8 cellular contexts compared by ENCODE assay signal in genomic region chr2:157628282-157628531, GRCh38. TPM values are rescaled to one million over a fixed set of nuclear protein-coding genes. Genes with fewer than 3 reads are reported as not detected.
DNase-seq lines count a peak whose midpoint lies in the region; ATAC-seq and TF ChIP-seq lines count a peak whose summit lies in the region.

No MANE protein-coding gene starts in this region.

- H3F3A ChIP-seq in SK-N-SH (replicated peaks; ENCODE audit: insufficient read depth), result peaks cover 5% of the 10 kb centered on the region

- H3K27me3 ChIP-seq in BE2C (peaks cover 13% of the 10 kb centered on the region), SK-N-SH (ENCODE audit: insufficient read depth) (peaks cover 16% of the 10 kb centered on the region), prostate gland (replicated peaks; ENCODE audit: insufficient read depth) (no peaks in the 10 kb centered on the region)

- H3K9me2 ChIP-seq in SK-N-SH, result no peaks in the 10 kb centered on the region

- H3K27ac ChIP-seq in SK-N-SH (ENCODE audit: low read depth in 2 of 2, low read length in 1 of 2), result no peak overlapping the region
- H3K27ac ChIP-seq in prostate gland, result peak overlapping the region; percentile 31 to 51

- H2AFZ ChIP-seq in SK-N-SH (ENCODE audit: low read depth), result no peak overlapping the region

- no peaks in the 10 kb centered on the region for H3K4me1 ChIP-seq in BE2C
- H3K4me1 ChIP-seq in SK-N-SH (ENCODE audit: control insufficient read depth in 1 of 2, insufficient read depth in 2 of 2, low read depth in 1 of 2, low read length in 1 of 2), result peaks cover 0 to 10% of the 10 kb centered on the region in 2 experiments; a peak in 1 of 4 replicates
- no peaks in the 10 kb centered on the region for H3K4me1 ChIP-seq in prostate gland (replicated peaks)

- H3K9ac ChIP-seq in SK-N-SH, result no peak overlapping the region

- H3K9me3 ChIP-seq in BE2C, result no peaks in the 10 kb centered on the region
- H3K9me3 ChIP-seq in SK-N-SH, result no peaks in the 10 kb centered on the region
- H3K9me3 ChIP-seq in prostate gland, result no peaks in the 10 kb centered on the region

- CTCF ChIA-PET in SK-N-SH (lab: Yijun Ruan, JAX), result interaction anchor here (0.6 to 5.4 kb wide), 16 partner anchors 8 to 1126 kb away, joined by 3 to 34 read pairs (median 4); no protein-coding TSS in a partner anchor

- H3K4me2 ChIP-seq in SK-N-SH, result peak overlapping the region; percentile 93

- no peak for DNase-seq in BE2C
- DNase-seq in SK-N-SH, result no peak
- DNase-seq in fibroblast of pulmonary artery (ENCODE audit: low read depth), result no peak
- no peak for DNase-seq in prostate gland (ENCODE audit: low spot score)
- no peak for DNase-seq in cerebellar nuclear complex (lab: John Stamatoyannopoulos, UW)
- no peak for DNase-seq in NCI-H82 treated with DMSO at 0.1 percent for 48 hours (lab: John Stamatoyannopoulos, UW; ENCODE audit: unreplicated experiment)
- no peak for DNase-seq in GM19240 (ENCODE audit: insufficient read length, low spot score)

- POLR2A ChIA-PET in SK-N-SH (lab: Yijun Ruan, JAX), result interaction anchor here (0.7 kb wide), 1 partner anchor 345 kb away, joined by 4 read pairs; no protein-coding TSS in a partner anchor

- no peaks in the 10 kb centered on the region for H4K20me1 ChIP-seq in SK-N-SH (ENCODE audit: insufficient read depth)

- H3K4me3 ChIP-seq in BE2C (ENCODE audit: low read depth, low read length) (peak overlapping the region; percentile 14; the same call in 1 of the 2 replicates), SK-N-SH (ENCODE audit: low read depth in 2 of 2, low read length in 1 of 2) (peak overlapping the region; percentile 58 to 63), fibroblast of pulmonary artery (replicated peaks; ENCODE audit: low read depth, low read length) (peak overlapping the region; percentile 52), prostate gland (peak overlapping the region; percentile 40 to 49)

- TF ChIP-seq RAD21 in SK-N-SH (IDR thresholded peaks at IDR 0.05; ENCODE audit: low read length), result no peak

- no peak for TF ChIP-seq POLR2A in prostate gland (IDR thresholded peaks at IDR 0.05)

- 0% methylated on average over 16 of the region's 16 CpGs for WGBS in SK-N-SH (ENCODE audit: low lambda C conversion rate)
- under 1% methylated on average over 16 of the region's 16 CpGs for WGBS in prostate gland

- no peak for TF ChIP-seq EP300 in SK-N-SH (IDR thresholded peaks at IDR 0.05; ENCODE audit: borderline replicate concordance in 1 of 2, low read depth in 1 of 2, low read length in 1 of 2)

- peak; percentile 11 for ATAC-seq in GM21529 (IDR thresholded peaks at IDR 0.05; ENCODE audit: unreplicated experiment)

- TF ChIP-seq CTCF in BE2C (IDR thresholded peaks at IDR 0.05; ENCODE audit: low read depth, low read length) (no peak), SK-N-SH (IDR thresholded peaks at IDR 0.05) (no peak), fibroblast of pulmonary artery (IDR thresholded peaks at IDR 0.05; ENCODE audit: low read length, missing control alignments) (no peak), prostate gland (IDR thresholded peaks at IDR 0.05) (no peak)

- no peaks in the 10 kb centered on the region for H3K79me2 ChIP-seq in SK-N-SH (ENCODE audit: insufficient read depth)

- intact Hi-C loops in prostate gland (cut with DNase I), result no loop called here

- H3K36me3 ChIP-seq in BE2C (no peaks in the 10 kb centered on the region), SK-N-SH (replicated peaks in 1 of 2; ENCODE audit: control insufficient read depth in 1 of 2, insufficient read depth in 2 of 2, low read length in 1 of 2) (no peaks in the 10 kb centered on the region), prostate gland (no peaks in the 10 kb centered on the region)

TF ChIP-seq in SK-N-SH, 30 proteins besides CTCF, POLR2A, EP300 and RAD21:
- TF ChIP-seq GATA2 (CRISPR knock-in tag; IDR thresholded peaks at IDR 0.05), result no peak
- TF ChIP-seq PBX3 (IDR thresholded peaks at IDR 0.05), result no peak
- no peak for TF ChIP-seq USF1 (IDR thresholded peaks at IDR 0.05; ENCODE audit: borderline replicate concordance, low read depth)
- TF ChIP-seq SMC3 (IDR thresholded peaks at IDR 0.05; ENCODE audit: low read depth, low read length), result no peak
- no peak for TF ChIP-seq MEF2A (IDR thresholded peaks at IDR 0.05; ENCODE audit: borderline replicate concordance, low read depth)
- TF ChIP-seq FOSL2 (IDR thresholded peaks at IDR 0.05; ENCODE audit: borderline replicate concordance, low read depth), result no peak
- TF ChIP-seq NFIC (IDR thresholded peaks at IDR 0.05; ENCODE audit: borderline replicate concordance), result no peak
- TF ChIP-seq USF2 (IDR thresholded peaks at IDR 0.05; ENCODE audit: borderline replicate concordance, low read depth, low read length), result no peak
- no peak for TF ChIP-seq RXRA (IDR thresholded peaks at IDR 0.05; ENCODE audit: borderline replicate concordance, low read depth)
- TF ChIP-seq FOXJ3 (CRISPR knock-in tag; IDR thresholded peaks at IDR 0.05), result no peak
- no peak for TF ChIP-seq TCF12 (IDR thresholded peaks at IDR 0.05)
- no peak for TF ChIP-seq ZBTB33 (IDR thresholded peaks at IDR 0.05; ENCODE audit: borderline replicate concordance, low read depth)
- TF ChIP-seq YY1 (IDR thresholded peaks at IDR 0.05; ENCODE audit: low read depth), result no peak
- no peak for TF ChIP-seq TAF1 (IDR thresholded peaks at IDR 0.05; ENCODE audit: borderline replicate concordance, low read depth, low read length)
- TF ChIP-seq FOXM1 (IDR thresholded peaks at IDR 0.05; ENCODE audit: low read depth), result no peak

RNA-seq across cellular contexts. Expression of gene ACVR1C, which starts 0.5 kb away (rescaled TPM):
- polyA plus RNA-seq in BE2C (2012; ENCODE audit: insufficient read depth, insufficient read length, low read depth), result not detected
- 0.03 TPM in 1 of 2 replicates, not detected in the other for polyA plus RNA-seq in SK-N-SH (2012; rRNA removed)
- 0.01 TPM in 2 replicates for polyA plus RNA-seq in SK-N-SH (2012; cell fraction: cytosol; rRNA removed)
- 0.01 and 0.04 TPM in 2 replicates for polyA plus RNA-seq in SK-N-SH (2012; cell fraction: nucleus; rRNA removed)
- total RNA-seq in prostate gland, result 1 to 10 TPM in 1 of 2 donors, under 1 TPM in 1; 0.09 to 2.0 TPM

Comparison
In these comparisons a context has a peak if more than half of its experiments do, and no peak if none do; other contexts are left out.
1. H3K27ac ChIP-seq: peak in prostate gland (2 of 2); none in SK-N-SH (0 of 2).
2. Peak in every context shown above with its lines, with median percentiles within 50 percentile points of each other: H3K4me3 ChIP-seq.